11 cellular contexts compared by ENCODE assay signal in the genomic region with DNA sequence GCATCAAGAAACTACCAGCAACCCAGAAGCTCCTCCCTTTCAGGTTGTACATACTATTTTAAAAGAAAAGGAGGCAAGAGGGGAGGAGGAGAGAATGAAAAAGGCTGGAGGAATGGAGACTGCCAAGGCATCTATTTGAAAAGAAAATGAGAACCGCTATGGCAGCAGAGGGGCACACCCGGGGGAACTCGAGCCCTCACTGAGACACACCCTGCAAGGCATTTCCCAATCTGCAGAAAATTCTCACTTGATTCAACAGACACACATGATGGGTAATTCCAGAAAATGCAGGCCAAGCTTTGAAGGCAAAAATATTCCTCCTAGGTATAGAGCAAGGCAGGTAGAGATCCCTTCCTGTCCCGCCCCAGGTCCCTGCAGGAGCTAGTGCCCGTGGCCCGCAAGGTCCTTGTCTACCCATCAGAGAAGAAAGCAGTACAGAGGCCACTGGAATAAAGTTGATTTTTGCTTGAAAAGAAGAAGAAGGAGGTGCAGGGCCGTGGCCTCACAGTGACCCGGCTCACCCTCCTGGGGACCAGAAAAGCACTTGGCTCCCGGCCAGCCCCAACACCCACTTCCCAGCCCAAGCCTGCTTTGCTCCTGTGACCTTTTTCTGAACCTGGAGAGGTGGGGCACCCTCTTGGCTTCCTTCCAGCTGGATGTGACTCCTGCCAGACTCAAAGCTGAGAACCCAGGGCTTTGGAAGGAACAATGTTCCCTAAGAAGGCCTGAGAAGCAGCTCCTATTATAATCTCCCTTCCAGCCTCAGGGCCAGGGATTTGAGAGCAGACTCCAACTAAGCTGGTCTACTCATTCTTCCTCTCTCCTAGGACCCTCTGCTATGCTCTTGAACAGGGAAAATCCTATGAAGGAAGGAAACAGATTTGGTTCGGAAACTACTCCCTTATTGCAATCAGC. TPM values are rescaled to one million over a fixed set of nuclear protein-coding genes. Genes with fewer than 3 reads are reported as not detected.
A peak's percentile ranks its signal among the peaks of the same experiment; 100 is the strongest.
DNase-seq lines count a peak whose midpoint lies in the region; ATAC-seq, FAIRE-seq and TF ChIP-seq lines count a peak whose summit lies in the region.
"Had no signal": no experiment of that assay in that cellular context is flagged by ENCODE, and none has a peak within 500 bp of the region (broad histone marks: within the 10 kb centered on the region; RNA-seq: fewer than 3 reads in every experiment).

No MANE protein-coding gene starts in this region.

- no peaks in the 10 kb centered on the region for H3K27me3 ChIP-seq in H1 (replicated peaks in 1 of 4; ENCODE audit: control insufficient read depth in 3 of 4, extremely low read depth in 1 of 4, insufficient read depth in 3 of 4, low read length in 3 of 4)

- no peak overlapping the region for H3K4me2 ChIP-seq in H1 (ENCODE audit: insufficient read depth in 1 of 2, low read depth in 2 of 2, low read length in 2 of 2)

- no peaks in the 10 kb centered on the region for H3K9me3 ChIP-seq in H1 (ENCODE audit: insufficient read depth in 2 of 2, low read depth in 1 of 2, low read length in 1 of 2)

- in situ Hi-C loops in G401 (cut with HindIII; ENCODE audit: low sequenced_read_pairs) = no loop called here

- H2AK5ac ChIP-seq in H1 (ENCODE audit: low read depth, low read length) = no peak overlapping the region

- H3K79me2 ChIP-seq in H1 (ENCODE audit: control insufficient read depth in 1 of 2, insufficient read depth in 2 of 2, low read length in 2 of 2) = no peaks in the 10 kb centered on the region

- H3K79me1 ChIP-seq in H1 (ENCODE audit: low read depth, low read length) = no peaks in the 10 kb centered on the region

- ATAC-seq in sciatic nerve (peak; percentile 42), GM19452 (IDR thresholded peaks at IDR 0.05; ENCODE audit: unreplicated experiment) (no peak), HG02588 (IDR thresholded peaks at IDR 0.05; ENCODE audit: unreplicated experiment) (no peak)

- H3K4ac ChIP-seq in H1 (replicated peaks; ENCODE audit: insufficient read length, low read depth, low read length) = no peak overlapping the region

- TF ChIP-seq CTCF in H1 (IDR thresholded peaks at IDR 0.05; ENCODE audit: control extremely low read depth in 1 of 3, insufficient read depth in 1 of 3, low read depth in 1 of 3, low read length in 3 of 3) = no peak

- H3K9ac ChIP-seq in H1 (replicated peaks in 1 of 4; ENCODE audit: extremely low read depth in 1 of 4, low read depth in 3 of 4, low read length in 3 of 4) = no peak overlapping the region

- POLR2A ChIA-PET in H1 (lab: Charles Lee; ENCODE audit: partially characterized antibody) = no interaction called here

- no peak overlapping the region for H4K5ac ChIP-seq in H1 (ENCODE audit: insufficient read length, low read depth, low read length)

- H3K27ac ChIP-seq in H1 (ENCODE audit: low read depth, low read length) = no peak overlapping the region
- H3K27ac ChIP-seq: 22Rv1 had no signal

- no peak overlapping the region for H2BK5ac ChIP-seq in H1 (ENCODE audit: low read depth, low read length)

- H3K14ac ChIP-seq in H1 (ENCODE audit: insufficient read length) = no peak overlapping the region

- H3K23me2 ChIP-seq in H1 (ENCODE audit: low read depth, low read length) = no peaks in the 10 kb centered on the region

- 92% methylated on average over 10 of the region's 10 CpGs; no CpG with 5 or more reads in 1 of the 2 experiments for WGBS in H1 (ENCODE audit: extremely low coverage in 1 of 2, insufficient coverage in 1 of 2, insufficient read length in 1 of 2, insufficient replicate concordance in 2 of 2, low coverage in 1 of 2, low lambda C conversion rate in 2 of 2, missing lambda C conversion rate in 1 of 2), 2 experiments

- no peak overlapping the region for H3K18ac ChIP-seq in H1 (ENCODE audit: extremely low read depth, low read length)

- H3K4me1 ChIP-seq in H1 (replicated peaks in 1 of 4; ENCODE audit: control insufficient read depth in 3 of 4, insufficient read depth in 4 of 4, low read length in 3 of 4) = no peaks in the 10 kb centered on the region; a peak in 2 of 7 replicates

- no peak overlapping the region for H3K23ac ChIP-seq in H1 (ENCODE audit: insufficient read length)

- H2BK120ac ChIP-seq in H1 (replicated peaks; ENCODE audit: low read depth, low read length) = no peak overlapping the region

- H4K91ac ChIP-seq in H1 (replicated peaks; ENCODE audit: insufficient read length, low read length) = no peak overlapping the region

- CTCF ChIA-PET in H1 (lab: Charles Lee; ENCODE audit: partially characterized antibody) = interaction anchor here (0.9 to 1.6 kb wide), 5 partner anchors 11 to 272 kb away, joined by 3 to 5 read pairs (median 3); no protein-coding TSS in a partner anchor

- no peaks in the 10 kb centered on the region for H4K20me1 ChIP-seq in H1 (replicated peaks in 1 of 2; ENCODE audit: control insufficient read depth in 1 of 2, insufficient read depth in 2 of 2, low read length in 2 of 2)

- no peak overlapping the region for H2BK15ac ChIP-seq in H1 (ENCODE audit: low read length)

- no peak overlapping the region for H2BK20ac ChIP-seq in H1 (ENCODE audit: low read length)

- no peak overlapping the region for H3K4me3 ChIP-seq in H1 (ENCODE audit: extremely low read depth in 1 of 4, insufficient read depth in 2 of 4, low read depth in 3 of 4, low read length in 4 of 4)

- no peak for TF ChIP-seq POLR2A in H1 (IDR thresholded peaks at IDR 0.05; ENCODE audit: control extremely low read depth in 1 of 2, low read depth in 2 of 2, low read length in 2 of 2)

- peak; percentile 63 for DNase-seq in DMS 273 (lab: John Stamatoyannopoulos, UW; ENCODE audit: unreplicated experiment)
- no peak for DNase-seq in DMS 273 treated with DMSO at 0.1 percent for 48 hours (lab: John Stamatoyannopoulos, UW)
- peak; percentile 75 for DNase-seq in NCI-H1105 (lab: John Stamatoyannopoulos, UW)
- DNase-seq in H1 (ENCODE audit: low read depth in 1 of 2, low spot score in 2 of 2) = no peak
- DNase-seq in sciatic nerve (ENCODE audit: low spot score) = peak; percentile 67
- no peak for DNase-seq in G401 (ENCODE audit: low spot score)
- DNase-seq: NCI-H2029 treated with DMSO at 0.1 percent for 48 hours, T-helper 2 cell had no signal

- no peak overlapping the region for H2BK12ac ChIP-seq in H1 (ENCODE audit: low read depth, low read length)

- H3K36me3 ChIP-seq in H1 (ENCODE audit: control insufficient read depth in 2 of 4, insufficient read depth in 4 of 4, low read length in 3 of 4) = no peaks in the 10 kb centered on the region

- no peak overlapping the region for H2AFZ ChIP-seq in H1 (ENCODE audit: low read length)

- intact Hi-C loops in sciatic nerve (cut with DNase I) = no loop called here

- TF ChIP-seq EP300 in H1 (IDR thresholded peaks at IDR 0.05; ENCODE audit: borderline replicate concordance in 1 of 2, low read depth in 2 of 2, low read length in 2 of 2) = no peak

- no peak for TF ChIP-seq RAD21 in H1 (IDR thresholded peaks at IDR 0.05 in 1 of 2, conservative IDR thresholded peaks at IDR 0.05 in 1 of 2; ENCODE audit: low read depth in 2 of 2, low read length in 2 of 2)

- H4K8ac ChIP-seq in H1 (ENCODE audit: extremely low read depth, insufficient read depth, low read length) = peak overlapping the region; percentile 37; the same call in 1 of the 2 replicates

- no peak for FAIRE-seq in H1 (lab: Jason Lieb, UNC)

- no peak overlapping the region for H3K56ac ChIP-seq in H1 (replicated peaks; ENCODE audit: insufficient read length, low read depth, low read length)

TF ChIP-seq in H1, 55 proteins besides CTCF, POLR2A, EP300 and RAD21 (continues in another document):
- no peak for TF ChIP-seq E2F6 (IDR thresholded peaks at IDR 0.05)
- no peak for TF ChIP-seq SP2 (IDR thresholded peaks at IDR 0.05; ENCODE audit: low read length)
- TF ChIP-seq, protein P1, sequence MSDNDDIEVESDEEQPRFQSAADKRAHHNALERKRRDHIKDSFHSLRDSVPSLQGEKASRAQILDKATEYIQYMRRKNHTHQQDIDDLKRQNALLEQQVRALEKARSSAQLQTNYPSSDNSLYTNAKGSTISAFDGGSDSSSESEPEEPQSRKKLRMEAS (IDR thresholded peaks at IDR 0.05) = no peak

RNA-seq across cellular contexts. Expression of gene PIK3CG, which starts 6.2 kb away (rescaled TPM):
- not detected in 2 replicates for total RNA-seq in H1 (2021; fragmentation: NEBNext Ultra II Directional; extraction: Animal tissue kit (Norgen Biotek cat#: 25700))
- polyA plus RNA-seq in H1 (2011; rRNA removed) = not detected in 2 replicates
- not detected for polyA plus RNA-seq in H1 (2011; cell fraction: cytosol; rRNA removed)
- polyA plus RNA-seq in H1 (2011; cell fraction: nucleus; rRNA removed) = not detected
- polyA plus RNA-seq in H1 (2012, experiment 1 of 2) = not detected in 4 replicates
- not detected for polyA plus RNA-seq in H1 (2012, experiment 2 of 2)
- not detected for polyA plus RNA-seq in H1 (2013, experiment 1 of 2)
- not detected for polyA plus RNA-seq in H1 (2013, experiment 2 of 2)
- polyA minus RNA-seq in H1 (2011; rRNA and poly(A)+ RNA removed) = not detected in 2 replicates
- not detected for polyA minus RNA-seq in H1 (2011; cell fraction: cytosol; rRNA and poly(A)+ RNA removed)
- polyA minus RNA-seq in H1 (2011; cell fraction: nucleus; rRNA and poly(A)+ RNA removed) = not detected
- total RNA-seq in sciatic nerve = 6.6 TPM
- 0.74 and 1.5 TPM in 2 replicates for total RNA-seq in G401 (2014; rRNA removed; shearing (Covaris generic))

Comparison
In these comparisons a context has a peak if more than half of its experiments do, and no peak if none do; other contexts are left out.
1. DNase-seq: peak in DMS 273 (single experiment), NCI-H1105 (single experiment) and sciatic nerve (single experiment); none in DMS 273 treated with DMSO at 0.1 percent for 48 hours (single experiment), H1 (0 of 2) and G401 (single experiment).